8 cellular contexts compared by ENCODE assay signal in genomic region chr12:49264466-49264872, GRCh38. TPM values are rescaled to one million over a fixed set of nuclear protein-coding genes. Genes with fewer than 3 reads are reported as not detected.
DNase-seq lines count a peak whose midpoint lies in the region; ATAC-seq and TF ChIP-seq lines count a peak whose summit lies in the region.

No MANE protein-coding gene starts in this region.

- H3K36me3 Mint-ChIP-seq in Caco-2 (ENCODE audit: insufficient read depth, unreplicated experiment), result peaks cover 59% of the 10 kb centered on the region
- H3K36me3 Mint-ChIP-seq in activated CD8-positive, alpha-beta T cell treated with anti-CD3 and anti-CD28 coated beads for 36 hours (ENCODE audit: low read depth), result peaks cover 32% of the 10 kb centered on the region
- peaks cover 6% of the 10 kb centered on the region for H3K36me3 Mint-ChIP-seq in progenitor cell of endocrine pancreas (ENCODE audit: insufficient read depth)

- H3K4me1 ChIP-seq in Caco-2, result peaks cover 30% of the 10 kb centered on the region

- BruUV-seq in Caco-2 (replicated peaks; lab: Mats Ljungman, UMichigan), result TSS peak; percentile 71

- H3K36me3 ChIP-seq in Caco-2 (ENCODE audit: control insufficient read depth, insufficient read depth, low read length), result 0 out of 2 replicates have a peak, but pooled peaks cover 2% of the 10 kb centered on the region

- H3K27ac Mint-ChIP-seq in Caco-2 (ENCODE audit: unreplicated experiment) (peak overlapping the region; percentile 89), progenitor cell of endocrine pancreas (peak overlapping the region; percentile 98)
- H3K27ac Mint-ChIP-seq in activated CD8-positive, alpha-beta T cell treated with anti-CD3 and anti-CD28 coated beads for 36 hours, result peak overlapping the region; percentile 98

- H3K4me3 ChIP-seq in Caco-2 (ENCODE audit: low read depth, low read length), result peak overlapping the region; percentile 79
- peak overlapping the region; percentile 94 for H3K4me3 ChIP-seq in fibroblast of mammary gland (ENCODE audit: control insufficient read depth, low read depth, low read length)

- H3K4me1 Mint-ChIP-seq in Caco-2 (ENCODE audit: low read depth, unreplicated experiment), result peaks cover 22% of the 10 kb centered on the region
- peaks cover 36% of the 10 kb centered on the region for H3K4me1 Mint-ChIP-seq in activated CD8-positive, alpha-beta T cell treated with anti-CD3 and anti-CD28 coated beads for 36 hours (ENCODE audit: low read depth)
- peaks cover 5% of the 10 kb centered on the region for H3K4me1 Mint-ChIP-seq in progenitor cell of endocrine pancreas (ENCODE audit: low read depth)

- H3K9me3 Mint-ChIP-seq in Caco-2 (ENCODE audit: unreplicated experiment), result no peaks in the 10 kb centered on the region
- H3K9me3 Mint-ChIP-seq in activated CD8-positive, alpha-beta T cell treated with anti-CD3 and anti-CD28 coated beads for 36 hours, result no peaks in the 10 kb centered on the region
- H3K9me3 Mint-ChIP-seq in progenitor cell of endocrine pancreas (ENCODE audit: low read depth), result no peaks in the 10 kb centered on the region

- ATAC-seq in GM19455 (IDR thresholded peaks at IDR 0.05; ENCODE audit: unreplicated experiment) (peak; percentile 17), HG03460 (IDR thresholded peaks at IDR 0.05; ENCODE audit: unreplicated experiment) (peak; percentile 25)
- peak; percentile 52 for ATAC-seq in activated CD8-positive, alpha-beta T cell treated with anti-CD3 and anti-CD28 coated beads for 36 hours

- H3K27me3 Mint-ChIP-seq in Caco-2 (ENCODE audit: insufficient read depth, unreplicated experiment) (no peaks in the 10 kb centered on the region), progenitor cell of endocrine pancreas (no peaks in the 10 kb centered on the region)
- peaks cover 1% of the 10 kb centered on the region for H3K27me3 Mint-ChIP-seq in activated CD8-positive, alpha-beta T cell treated with anti-CD3 and anti-CD28 coated beads for 36 hours

- DNase-seq in Caco-2, result no peak
- peak; percentile 69 for DNase-seq in activated CD8-positive, alpha-beta T cell treated with anti-CD3 and anti-CD28 coated beads for 36 hours
- DNase-seq in fibroblast of mammary gland (ENCODE audit: low read depth), result no peak
- DNase-seq in progenitor cell of endocrine pancreas (ENCODE audit: low spot score, unreplicated experiment), result no peak
- no peak for DNase-seq in NCI-H82 treated with DMSO at 0.1 percent for 48 hours (lab: John Stamatoyannopoulos, UW; ENCODE audit: unreplicated experiment)
- no peak for DNase-seq in GOT3 (lab: John Stamatoyannopoulos, UW)

- no peaks in the 10 kb centered on the region for H3K27me3 ChIP-seq in Caco-2 (replicated peaks; ENCODE audit: control insufficient read depth, insufficient read depth, low read length)

- H3K9me3 ChIP-seq in Caco-2, result no peaks in the 10 kb centered on the region

- peak overlapping the region; percentile 86 for H3K4me3 Mint-ChIP-seq in Caco-2 (ENCODE audit: unreplicated experiment)
- peak overlapping the region; percentile 95 for H3K4me3 Mint-ChIP-seq in activated CD8-positive, alpha-beta T cell treated with anti-CD3 and anti-CD28 coated beads for 36 hours
- H3K4me3 Mint-ChIP-seq in progenitor cell of endocrine pancreas (ENCODE audit: low read depth), result peak overlapping the region; percentile 87

- POLR2A ChIA-PET in Caco-2 (lab: Charles Lee), result interaction anchor here (0.5 to 2.1 kb wide), 7 partner anchors 8 to 358 kb away, joined by 3 to 11 read pairs (median 6); partner anchors contain the start of genes SPATS2, TROAP and TUBA1B
- POLR2A ChIA-PET in activated CD8-positive, alpha-beta T cell treated with anti-CD3 and anti-CD28 coated beads for 36 hours (lab: Charles Lee), result interaction anchor here (0.6 to 5.1 kb wide), 24 partner anchors 9 to 439 kb away, joined by 3 to 60 read pairs (median 4); partner anchors contain the start of genes DNAJC22, LMBR1L, PRPH and TROAP

- TF ChIP-seq CTCF in Caco-2 (IDR thresholded peaks at IDR 0.05; ENCODE audit: insufficient read depth in 1 of 2, low read depth in 1 of 2, low read length in 1 of 2, severe bottlenecking in 1 of 2, unreplicated experiment in 1 of 2), result no peak
- TF ChIP-seq CTCF in activated CD8-positive, alpha-beta T cell treated with anti-CD3 and anti-CD28 coated beads for 36 hours (IDR thresholded peaks at IDR 0.05), result no peak
- no peak for TF ChIP-seq CTCF in fibroblast of mammary gland (conservative IDR thresholded peaks at IDR 0.05; ENCODE audit: control insufficient read depth, insufficient read depth, low read depth, low read length)
- TF ChIP-seq CTCF in progenitor cell of endocrine pancreas (IDR thresholded peaks at IDR 0.05; ENCODE audit: unreplicated experiment), result no peak

- intact Hi-C loops in Caco-2 (cut with micrococcal nuclease; ENCODE audit: unreplicated experiment), result loop anchor here (10.0 kb wide), 1 partner anchor 550 kb away; the partner anchor contains the start of gene CCNT1
- intact Hi-C loops in activated CD8-positive, alpha-beta T cell treated with anti-CD3 and anti-CD28 coated beads for 36 hours (cut with micrococcal nuclease), result no loop called here

- CTCF ChIA-PET in Caco-2 (lab: Charles Lee), result interaction anchor here (0.6 to 2.1 kb wide), 8 partner anchors 29 to 201 kb away, joined by 3 to 11 read pairs (median 6); partner anchors contain the start of gene TUBA1B
- CTCF ChIA-PET in activated CD8-positive, alpha-beta T cell treated with anti-CD3 and anti-CD28 coated beads for 36 hours (lab: Charles Lee), result interaction anchor here (0.9 to 1.7 kb wide), 7 partner anchors 13 to 250 kb away, joined by 3 to 6 read pairs (median 3); partner anchors contain the start of gene DNAJC22

RNA-seq across cellular contexts. Expression of gene TUBA1C, which starts 0.4 kb away (rescaled TPM):
- 636 and 638 TPM in 2 replicates for total RNA-seq in Caco-2 (2022)
- total RNA-seq in activated CD8-positive, alpha-beta T cell treated with anti-CD3 and anti-CD28 coated beads for 36 hours, result 100 to 1,000 TPM; 237 to 240 TPM
- total RNA-seq in progenitor cell of endocrine pancreas, result 128 and 149 TPM in 2 replicates

RNA-seq across cellular contexts. Expression of gene PRPH, which starts 30.5 kb away (rescaled TPM):
- total RNA-seq in Caco-2 (2022) (3.2 and 4.9 TPM in 2 replicates), progenitor cell of endocrine pancreas (0.60 and 0.62 TPM in 2 replicates)
- total RNA-seq in activated CD8-positive, alpha-beta T cell treated with anti-CD3 and anti-CD28 coated beads for 36 hours, result not detected

RNA-seq across cellular contexts. Expression of gene TROAP, which starts 58.6 kb away (rescaled TPM):
- 134 and 135 TPM in 2 replicates for total RNA-seq in Caco-2 (2022)
- 10 to 100 TPM; 46.6 to 52.6 TPM for total RNA-seq in activated CD8-positive, alpha-beta T cell treated with anti-CD3 and anti-CD28 coated beads for 36 hours
- 44.7 and 44.9 TPM in 2 replicates for total RNA-seq in progenitor cell of endocrine pancreas
